24 cellular contexts compared by ENCODE assay signal in the genomic region with DNA sequence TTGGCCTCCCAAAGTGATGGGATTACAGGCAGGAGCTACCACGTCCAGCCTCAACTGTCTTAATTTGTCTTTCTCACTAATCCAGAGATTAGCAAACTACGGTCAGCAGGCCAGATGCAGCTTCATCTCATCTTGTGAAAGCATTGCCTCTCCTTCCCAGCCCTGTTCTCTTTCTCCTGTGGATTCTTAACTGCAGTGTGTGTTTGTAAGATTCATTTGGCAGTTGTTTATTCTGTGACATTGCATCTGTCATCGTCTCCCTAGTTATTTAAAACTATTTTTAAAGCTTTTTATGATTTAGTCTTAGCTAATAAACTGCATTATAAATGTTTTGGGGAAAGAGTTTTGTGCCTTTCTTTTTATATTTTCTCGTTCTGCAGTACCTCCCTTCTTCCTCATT. TPM values are rescaled to one million over a fixed set of nuclear protein-coding genes. Genes with fewer than 3 reads are reported as not detected.
DNase-seq lines count a peak whose midpoint lies in the region; ATAC-seq and TF ChIP-seq lines count a peak whose summit lies in the region.
"Had no signal": no experiment of that assay in that cellular context is flagged by ENCODE, and none has a peak within 500 bp of the region (broad histone marks: within the 10 kb centered on the region; RNA-seq: fewer than 3 reads in every experiment).

No MANE protein-coding gene starts in this region.

- no peaks in the 10 kb centered on the region for H4K20me1 ChIP-seq in H9 (ENCODE audit: control insufficient read depth, insufficient read depth, insufficient read length)

- H3K36me3 Mint-ChIP-seq in H9 (ENCODE audit: insufficient read depth in 1 of 3, low read depth in 3 of 3), result no peaks in the 10 kb centered on the region
- peaks cover 0 to 4% (median 3%) of the 10 kb centered on the region in 3 donors for H3K36me3 Mint-ChIP-seq in immature natural killer cell
- peaks cover 0 to 24% (median 12%) of the 10 kb centered on the region in 5 donors for H3K36me3 Mint-ChIP-seq in naive thymus-derived CD4-positive, alpha-beta T cell

- TF ChIP-seq CTCF in H9 (conservative IDR thresholded peaks at IDR 0.05), result no peak

- no peak overlapping the region for H3T11ph ChIP-seq in H9 (ENCODE audit: low read length)

- POLR2A ChIA-PET in naive thymus-derived CD4-positive, alpha-beta T cell (lab: Charles Lee), result no interaction called here

- H2BK20ac ChIP-seq in H9 (ENCODE audit: low read depth, low read length, poor library complexity, severe bottlenecking), result no peak overlapping the region

- H4K8ac ChIP-seq in H9 (replicated peaks; ENCODE audit: insufficient read length, low read depth, low read length), result no peak overlapping the region

- no peak overlapping the region for H3K4me3 ChIP-seq in naive thymus-derived CD4-positive, alpha-beta T cell (ENCODE audit: low read length)
- H3K4me3 ChIP-seq: A549; BLaER1 treated with 17β-estradiol and CSF1 and Interleukin-3, amounts not matched to agents 10 nM and 100 nM had no signal

- H3K4me1 Mint-ChIP-seq in H9, result no peaks in the 10 kb centered on the region
- H3K4me1 Mint-ChIP-seq in immature natural killer cell, result peaks cover 27 to 47% of the 10 kb centered on the region in 2 donors
- peaks cover 9 to 47% (median 37%) of the 10 kb centered on the region in 7 donors for H3K4me1 Mint-ChIP-seq in naive thymus-derived CD4-positive, alpha-beta T cell

- H3K23me2 ChIP-seq in H9 (ENCODE audit: insufficient read length, low read depth, low read length, poor library complexity, severe bottlenecking), result no peaks in the 10 kb centered on the region

- H3K4me1 ChIP-seq in H9 (ENCODE audit: insufficient read depth, low read length), result no peaks in the 10 kb centered on the region
- peaks cover 8 to 16% of the 10 kb centered on the region in 2 donors for H3K4me1 ChIP-seq in naive thymus-derived CD4-positive, alpha-beta T cell (ENCODE audit: control insufficient read depth in 2 of 2, insufficient read depth in 2 of 2, low read length in 2 of 2)
- H3K4me1 ChIP-seq: BE2C had no signal

- H3K27me3 Mint-ChIP-seq in H9 (ENCODE audit: low read depth) (no peaks in the 10 kb centered on the region), immature natural killer cell (ENCODE audit: low read depth in 3 of 3) (no peaks in the 10 kb centered on the region)
- no peaks in the 10 kb centered on the region for H3K27me3 Mint-ChIP-seq in naive thymus-derived CD4-positive, alpha-beta T cell
- H3K27me3 Mint-ChIP-seq: CD4-positive, alpha-beta memory T cell had no signal

- no peak overlapping the region for H2BK12ac ChIP-seq in H9 (ENCODE audit: insufficient read length, low read depth, low read length)

- H2BK120ac ChIP-seq in H9 (ENCODE audit: low read depth, low read length, poor library complexity, severe bottlenecking), result no peak overlapping the region

- no peak overlapping the region for H3K27ac ChIP-seq in H9 (ENCODE audit: insufficient read length, low read depth, low read length)
- no peak overlapping the region for H3K27ac ChIP-seq in naive thymus-derived CD4-positive, alpha-beta T cell (ENCODE audit: low read depth, low read length)
- H3K27ac ChIP-seq: A549; BLaER1 treated with 17β-estradiol and CSF1 and Interleukin-3, amounts not matched to agents 10 nM and 100 nM had no signal

- no peak overlapping the region for H3K14ac ChIP-seq in H9 (ENCODE audit: insufficient read depth, low read length)

- DNase-seq in H9 (no peak), NCI-H82 treated with DMSO at 0.1 percent for 48 hours (lab: John Stamatoyannopoulos, UW; ENCODE audit: unreplicated experiment) (peak; percentile 26), amniotic epithelial cell (ENCODE audit: low read depth) (peak; percentile 26), immature natural killer cell (no peak), retina (no peak), NCI-H1930 (lab: John Stamatoyannopoulos, UW) (no peak)
- DNase-seq in naive thymus-derived CD4-positive, alpha-beta T cell, result no peak
- DNase-seq: 8988T; ACHN; AML-193; BE2C; Calu3; CD4-positive, alpha-beta memory T cell; COR-L47; DMS53; DMS79 treated with DMSO at 0.1 percent for 48 hours; GF-D8; GOT3; HCEC 1CT had no signal

- no peaks in the 10 kb centered on the region for H3K9me3 ChIP-seq in H9 (ENCODE audit: control insufficient read depth, low read depth, low read length)
- no peaks in the 10 kb centered on the region for H3K9me3 ChIP-seq in naive thymus-derived CD4-positive, alpha-beta T cell (ENCODE audit: control insufficient read depth in 2 of 3, low read length in 3 of 3)
- H3K9me3 ChIP-seq: A549; BE2C; BLaER1 treated with 17β-estradiol and CSF1 and Interleukin-3, amounts not matched to agents 10 nM and 100 nM had no signal

- no peak overlapping the region for H4K91ac ChIP-seq in H9 (ENCODE audit: insufficient read length, low read depth, low read length)

- no peak overlapping the region for H3K4ac ChIP-seq in H9 (ENCODE audit: low read depth, low read length)

- no peaks in the 10 kb centered on the region for H3K27me3 ChIP-seq in H9 (ENCODE audit: insufficient read depth, low read length)
- no peaks in the 10 kb centered on the region for H3K27me3 ChIP-seq in naive thymus-derived CD4-positive, alpha-beta T cell (ENCODE audit: control insufficient read depth in 2 of 2, insufficient read depth in 2 of 2, low read length in 2 of 2)
- H3K27me3 ChIP-seq: BE2C; BLaER1 treated with 17β-estradiol and CSF1 and Interleukin-3, amounts not matched to agents 10 nM and 100 nM had no signal

- no peak overlapping the region for H3K4me2 ChIP-seq in H9 (ENCODE audit: insufficient read depth, insufficient read length, low read length)
- H3K4me2 ChIP-seq: A549 had no signal

- H2BK5ac ChIP-seq in H9 (ENCODE audit: insufficient read length, low read length), result no peak overlapping the region

- H3K9ac ChIP-seq in H9 (ENCODE audit: extremely low read depth, insufficient read length, low read length), result no peak overlapping the region
- H3K9ac ChIP-seq: BLaER1 treated with 17β-estradiol and CSF1 and Interleukin-3, amounts not matched to agents 10 nM and 100 nM had no signal

- H3K18ac ChIP-seq in H9 (ENCODE audit: insufficient read length, low read depth, low read length), result no peak overlapping the region

- H3K23ac ChIP-seq in H9 (ENCODE audit: insufficient read length, low read depth, low read length), result no peak overlapping the region

- peaks cover 6% of the 10 kb centered on the region for H3K79me1 ChIP-seq in H9 (ENCODE audit: insufficient read depth, low read depth, low read length, poor library complexity, severe bottlenecking)

- H3K9me3 Mint-ChIP-seq in H9 (no peaks in the 10 kb centered on the region), immature natural killer cell (no peaks in the 10 kb centered on the region)
- H3K9me3 Mint-ChIP-seq in naive thymus-derived CD4-positive, alpha-beta T cell, result no peaks in the 10 kb centered on the region

- intact Hi-C loops in naive thymus-derived CD4-positive, alpha-beta T cell (cut with micrococcal nuclease), result no loop called here

- H3K36me3 ChIP-seq in naive thymus-derived CD4-positive, alpha-beta T cell (ENCODE audit: control insufficient read depth in 2 of 3, insufficient read depth in 3 of 3, low read length in 3 of 3), result no peaks in the 10 kb centered on the region
- H3K36me3 ChIP-seq: BE2C had no signal

- H3K79me2 ChIP-seq in H9 (ENCODE audit: insufficient read depth, low read length), result peaks cover 9% of the 10 kb centered on the region; the same call in 1 of the 2 replicates

- no peak overlapping the region for H2AK5ac ChIP-seq in H9 (ENCODE audit: insufficient read length, low read length)

- H2AFZ ChIP-seq in H9 (ENCODE audit: low read length), result no peak overlapping the region

- H3K27ac Mint-ChIP-seq in H9 (peak overlapping the region in 2 of 3 experiments; percentile 5 to 63; a peak in 1 of 7 replicates), immature natural killer cell (peak overlapping the region in 4 of 6 donors; percentile 1 to 45 (median 31))
- H3K27ac Mint-ChIP-seq in naive thymus-derived CD4-positive, alpha-beta T cell, result no peak overlapping the region

- H2BK15ac ChIP-seq in H9 (ENCODE audit: low read depth, low read length), result no peak overlapping the region

- CTCF ChIA-PET in naive thymus-derived CD4-positive, alpha-beta T cell (lab: Charles Lee), result no interaction called here

- H3K56ac ChIP-seq in H9 (ENCODE audit: insufficient read length, low read depth, low read length), result no peak overlapping the region

- H4K5ac ChIP-seq in H9 (ENCODE audit: insufficient read length, low read depth, low read length), result no peak overlapping the region

- no peak overlapping the region for H3K4me3 Mint-ChIP-seq in H9
- H3K4me3 Mint-ChIP-seq in immature natural killer cell, result no peak overlapping the region
- H3K4me3 Mint-ChIP-seq in naive thymus-derived CD4-positive, alpha-beta T cell, result no peak overlapping the region
- H3K4me3 Mint-ChIP-seq: CD4-positive, alpha-beta memory T cell had no signal

- no CpG with 5 or more reads among the region's 4 CpGs for WGBS in H9 (ENCODE audit: extremely low coverage, insufficient read length, low lambda C conversion rate)

- ATAC-seq in naive thymus-derived CD4-positive, alpha-beta T cell, result no peak
- no peak for ATAC-seq in HG03354 (IDR thresholded peaks at IDR 0.05; ENCODE audit: poor library complexity, severe bottlenecking, unreplicated experiment)
- ATAC-seq: A549 had no signal

RNA-seq across cellular contexts. Expression of gene RNF169, which starts 29.2 kb away (rescaled TPM):
- total RNA-seq in H9 (2021), result 13.0 TPM in 2 replicates
- 1 to 10 TPM in 2 of 3 donors, under 1 TPM in 1; 0.21 to 2.2 (median 1.6) TPM for polyA plus RNA-seq in immature natural killer cell
- 10 to 100 TPM; 17.9 to 25.5 (median 22.2) TPM for total RNA-seq in naive thymus-derived CD4-positive, alpha-beta T cell
- polyA plus RNA-seq in naive thymus-derived CD4-positive, alpha-beta T cell, result 1 to 10 TPM; 1.1 to 1.6 TPM

RNA-seq across cellular contexts. Expression of gene CHRDL2, which starts 46.7 kb away (rescaled TPM):
- total RNA-seq in H9 (2021), result 0.33 and 0.39 TPM in 2 replicates
- not detected for polyA plus RNA-seq in immature natural killer cell
- total RNA-seq in naive thymus-derived CD4-positive, alpha-beta T cell, result not detected
- polyA plus RNA-seq in naive thymus-derived CD4-positive, alpha-beta T cell, result not detected
- total RNA-seq: Calu3; CD4-positive, alpha-beta memory T cell; Daoy; G401 had no signal
- polyA plus RNA-seq: CD4-positive, alpha-beta memory T cell had no signal

Comparison
In these comparisons a context has a peak if more than half of its experiments do, and no peak if none do; other contexts are left out.
1. DNase-seq: peak in NCI-H82 treated with DMSO at 0.1 percent for 48 hours (single experiment) and amniotic epithelial cell (single experiment); none in H9 (single experiment), immature natural killer cell (0 of 3), naive thymus-derived CD4-positive, alpha-beta T cell (0 of 9), retina (single experiment) and NCI-H1930 (0 of 2).
2. H3K27ac Mint-ChIP-seq: peak in H9 (2 of 3) and immature natural killer cell (4 of 6); none in naive thymus-derived CD4-positive, alpha-beta T cell (0 of 9).